8 cellular contexts compared by ENCODE assay signal in genomic region chr4:15654556-15655222, GRCh38. TPM values are rescaled to one million over a fixed set of nuclear protein-coding genes. Genes with fewer than 3 reads are reported as not detected.
A peak's percentile ranks its signal among the peaks of the same experiment; 100 is the strongest.
DNase-seq lines count a peak whose midpoint lies in the region; ATAC-seq, FAIRE-seq and TF ChIP-seq lines count a peak whose summit lies in the region.

No MANE protein-coding gene starts in this region.

- no peaks in the 10 kb centered on the region for H3K27me3 Mint-ChIP-seq in CD4-positive, alpha-beta memory T cell

- H3K36me3 Mint-ChIP-seq in CD4-positive, alpha-beta memory T cell = peaks cover 0 to 7% of the 10 kb centered on the region in 2 donors

- no peaks in the 10 kb centered on the region for H3K27me3 ChIP-seq in CD4-positive, alpha-beta memory T cell (ENCODE audit: insufficient read depth, low read length)
- no peaks in the 10 kb centered on the region for H3K27me3 ChIP-seq in brain microvascular endothelial cell (replicated peaks)

- peak overlapping the region; percentile 94 to 98 (median 97) for H3K4me3 Mint-ChIP-seq in CD4-positive, alpha-beta memory T cell

- intact Hi-C loops in CD4-positive, alpha-beta memory T cell (cut with micrococcal nuclease) = loop anchor here (1.0 to 2.0 kb wide), 3 partner anchors 27 to 652 kb away; partner anchors contain the start of genes CPEB2, FAM200B and TAPT1
- intact Hi-C loops in kidney (cut with DNase I) = no loop called here

- H3K9ac ChIP-seq in kidney (ENCODE audit: low read length in 2 of 2) = peak overlapping the region; percentile 44 to 79

- peak overlapping the region; percentile 96 to 98 (median 97) for H3K27ac Mint-ChIP-seq in CD4-positive, alpha-beta memory T cell

- H3K4me3 ChIP-seq in CD4-positive, alpha-beta memory T cell (ENCODE audit: low read length in 2 of 2) = peak overlapping the region; percentile 15 to 63
- H3K4me3 ChIP-seq in brain microvascular endothelial cell (ENCODE audit: low read depth, low read length) = peak overlapping the region; percentile 76
- H3K4me3 ChIP-seq in kidney (ENCODE audit: low read length in 2 of 2) = peak overlapping the region; percentile 82 to 84

- FAIRE-seq in kidney (lab: Jason Lieb, UNC) = no peak

- TF ChIP-seq CTCF in brain microvascular endothelial cell (IDR thresholded peaks at IDR 0.05; ENCODE audit: low read depth, low read length, missing control alignments) (peak; percentile 6), kidney (IDR thresholded peaks at IDR 0.05; ENCODE audit: borderline replicate concordance, extremely low read depth, insufficient read depth) (peak; percentile 1)

- H3K36me3 ChIP-seq in CD4-positive, alpha-beta memory T cell (ENCODE audit: insufficient read depth, low read length) = no peaks in the 10 kb centered on the region
- H3K36me3 ChIP-seq in brain microvascular endothelial cell (replicated peaks) (no peaks in the 10 kb centered on the region), kidney (ENCODE audit: control insufficient read depth in 1 of 2, insufficient read depth in 2 of 2, low read length in 2 of 2) (no peaks in the 10 kb centered on the region)

- H3K4me1 ChIP-seq in CD4-positive, alpha-beta memory T cell (ENCODE audit: insufficient read depth, low read length) = peaks cover 53% of the 10 kb centered on the region
- H3K4me1 ChIP-seq in kidney (ENCODE audit: control insufficient read depth in 1 of 2, insufficient read depth in 1 of 2, low read depth in 1 of 2, low read length in 2 of 2) = peaks cover 12 to 26% of the 10 kb centered on the region in 2 donors

- H3K27ac ChIP-seq in CD4-positive, alpha-beta memory T cell (ENCODE audit: low read depth, low read length) = peak overlapping the region; percentile 88
- H3K27ac ChIP-seq in brain microvascular endothelial cell = peak overlapping the region; percentile 92
- H3K27ac ChIP-seq in kidney (ENCODE audit: low read depth in 2 of 2, low read length in 2 of 2) = peak overlapping the region; percentile 91 to 95

- H3K4me1 Mint-ChIP-seq in CD4-positive, alpha-beta memory T cell = peaks cover 38 to 64% (median 44%) of the 10 kb centered on the region in 4 donors

- H3K9me3 Mint-ChIP-seq in CD4-positive, alpha-beta memory T cell = peaks cover 0 to 2% (median 0%) of the 10 kb centered on the region in 8 donors

- no peaks in the 10 kb centered on the region for H3K9me3 ChIP-seq in CD4-positive, alpha-beta memory T cell (ENCODE audit: control insufficient read depth in 1 of 2, low read length in 2 of 2)
- H3K9me3 ChIP-seq in kidney (ENCODE audit: control insufficient read depth in 1 of 2, low read length in 2 of 2) = no peaks in the 10 kb centered on the region

- peak in 1 of 5 donors; percentile 56 for DNase-seq in CD4-positive, alpha-beta memory T cell
- DNase-seq in T follicular helper cell (ENCODE audit: low read depth) (peak; percentile 15), brain microvascular endothelial cell (peak; percentile 18), kidney (peak; percentile 86), NCI-H510A (lab: John Stamatoyannopoulos, UW) (no peak)
- peak in 2 of 3 donors; percentile 17 to 34 for DNase-seq in stimulated activated CD4-positive, alpha-beta T cell treated with anti-CD3 and anti-CD28 coated beads, Interleukin-12 subunit alpha, Interleukin-12 subunit beta, amount 100 ng/mL, for 48 hours (ENCODE audit: low read depth in 2 of 3, low spot score in 1 of 3)

- ATAC-seq in GM19397 (IDR thresholded peaks at IDR 0.05; ENCODE audit: unreplicated experiment) = peak; percentile 50
- ATAC-seq in HG03460 (IDR thresholded peaks at IDR 0.05; ENCODE audit: unreplicated experiment) = peak; percentile 41

- CTCF ChIA-PET in CD4-positive, alpha-beta memory T cell (lab: Charles Lee; ENCODE audit: partially characterized antibody) = interaction anchor here (0.8 to 1.6 kb wide), 4 partner anchors 14 to 2000 kb away, joined by 3 to 5 read pairs (median 4); no protein-coding TSS in a partner anchor

- in situ Hi-C loops in brain microvascular endothelial cell (cut with HindIII; ENCODE audit: low pct_ligation_motif_present, low sequenced_read_pairs) = no loop called here

- POLR2A ChIA-PET in CD4-positive, alpha-beta memory T cell (lab: Charles Lee; ENCODE audit: partially characterized antibody) = interaction anchor here (0.6 to 3.1 kb wide), 9 partner anchors 8 to 651 kb away, joined by 3 to 41 read pairs (median 5); partner anchors contain the start of genes CPEB2 and FAM200B

RNA-seq across cellular contexts. Expression of gene FBXL5, which starts 0.5 kb away (rescaled TPM):
- total RNA-seq in CD4-positive, alpha-beta memory T cell = 10 to 100 TPM; 62.2 to 62.8 TPM
- polyA plus RNA-seq in CD4-positive, alpha-beta memory T cell = 100 to 1,000 TPM in 1 of 2 donors, 10 to 100 TPM in 1; 88.5 to 203 TPM
- 95.3 TPM for total RNA-seq in kidney
- 98.4 TPM for polyA plus RNA-seq in kidney (ENCODE audit: insufficient read depth, low read depth, low replicate concordance)

RNA-seq across cellular contexts. Expression of gene FAM200B, which starts 26.9 kb away (rescaled TPM):
- 10 to 100 TPM; 35.5 to 37.4 TPM for total RNA-seq in CD4-positive, alpha-beta memory T cell
- polyA plus RNA-seq in CD4-positive, alpha-beta memory T cell = 10 to 100 TPM; 70.9 to 86.8 TPM
- total RNA-seq in kidney = 44.0 TPM
- 115 TPM for polyA plus RNA-seq in kidney (ENCODE audit: insufficient read depth, low read depth, low replicate concordance)

RNA-seq across cellular contexts. Expression of gene BST1, which starts 48.2 kb away (rescaled TPM):
- total RNA-seq in CD4-positive, alpha-beta memory T cell = under 1 TPM; 0.44 to 0.75 TPM
- under 1 TPM in 1 of 2 donors, not detected in 1; 0.53 TPM for polyA plus RNA-seq in CD4-positive, alpha-beta memory T cell
- total RNA-seq in kidney = 5.3 TPM
- polyA plus RNA-seq in kidney (ENCODE audit: insufficient read depth, low read depth, low replicate concordance) = 19.0 TPM
